16 cellular contexts compared by ENCODE assay signal in genomic region chr11:120682026-120682649, GRCh38.
DNase-seq lines count a peak whose midpoint lies in the region; ATAC-seq and TF ChIP-seq lines count a peak whose summit lies in the region.
"Had no signal": no experiment of that assay in that cellular context is flagged by ENCODE, and none has a peak within 500 bp of the region (broad histone marks: within the 10 kb centered on the region; RNA-seq: fewer than 3 reads in every experiment).

No MANE protein-coding gene starts in this region.

- H3K9me3 ChIP-seq in endodermal cell (ENCODE audit: control insufficient read depth, low read length), result no peaks in the 10 kb centered on the region
- H3K9me3 ChIP-seq in osteoblast (ENCODE audit: low read depth, low read length), result no peaks in the 10 kb centered on the region
- H3K9me3 ChIP-seq: BLaER1 treated with 17β-estradiol and CSF1 and Interleukin-3, amounts not matched to agents 10 nM and 100 nM had no signal

- H3K36me3 ChIP-seq in GM23338 (ENCODE audit: insufficient read depth) (no peaks in the 10 kb centered on the region), endodermal cell (ENCODE audit: control insufficient read depth, insufficient read depth, low read length) (no peaks in the 10 kb centered on the region), mesendoderm (ENCODE audit: control insufficient read depth, insufficient read depth, low read length) (no peaks in the 10 kb centered on the region), osteoblast (ENCODE audit: insufficient read depth, low read length) (no peaks in the 10 kb centered on the region)
- H3K36me3 ChIP-seq: BLaER1 treated with 17β-estradiol and CSF1 and Interleukin-3, amounts not matched to agents 10 nM and 100 nM had no signal

- H3K4me1 Mint-ChIP-seq in GM23338 (peaks cover 22% of the 10 kb centered on the region), endodermal cell (peaks cover 8% of the 10 kb centered on the region), endothelial cell (ENCODE audit: unreplicated experiment) (peaks cover 6% of the 10 kb centered on the region)
- no peaks in the 10 kb centered on the region for H3K4me1 Mint-ChIP-seq in activated naive CD8-positive, alpha-beta T cell treated with anti-CD3 and anti-CD28 coated beads, Interleukin-2, amount 50 U/mL, for 24 hours

- DNase-seq in GM23338 (ENCODE audit: low spot score) (peak; percentile 69), endodermal cell (peak; percentile 82), mesendoderm (peak; percentile 69), osteoblast (ENCODE audit: insufficient read length, low spot score, missing footprints) (peak; percentile 79), endothelial cell (ENCODE audit: low spot score) (no peak), NCI-H1930 (lab: John Stamatoyannopoulos, UW) (no peak)
- DNase-seq in activated naive CD8-positive, alpha-beta T cell treated with anti-CD3 and anti-CD28 coated beads, Interleukin-2, amount 50 U/mL, for 24 hours, result no peak
- DNase-seq: Calu3; CD8-positive, alpha-beta T cell; DMS53; Kasumi-1; MM.1S; SHP77 had no signal

- no peaks in the 10 kb centered on the region for H3K27me3 ChIP-seq in GM23338 (ENCODE audit: insufficient read depth)
- no peaks in the 10 kb centered on the region for H3K27me3 ChIP-seq in endodermal cell (ENCODE audit: control insufficient read depth, insufficient read depth, low read length, poor library complexity, severe bottlenecking)
- H3K27me3 ChIP-seq in mesendoderm (ENCODE audit: insufficient read depth, low read length, poor library complexity), result no peaks in the 10 kb centered on the region
- peaks cover 7% of the 10 kb centered on the region for H3K27me3 ChIP-seq in osteoblast (ENCODE audit: insufficient read depth, low read length)

- H2BK15ac ChIP-seq in mesendoderm (replicated peaks; ENCODE audit: low read depth), result no peak overlapping the region

- no peak overlapping the region for H3K27ac ChIP-seq in GM23338 (ENCODE audit: low read depth)
- no peak overlapping the region for H3K27ac ChIP-seq in endodermal cell (ENCODE audit: low read depth, low read length)
- H3K27ac ChIP-seq in mesendoderm (ENCODE audit: low read depth, low read length), result no peak overlapping the region
- H3K27ac ChIP-seq in osteoblast (ENCODE audit: low read depth, low read length), result no peak overlapping the region
- H3K27ac ChIP-seq: BLaER1 treated with 17β-estradiol and CSF1 and Interleukin-3, amounts not matched to agents 10 nM and 100 nM; SK-N-MC had no signal

- H3K27ac Mint-ChIP-seq in GM23338 (peak overlapping the region; percentile 9; the same call in 1 of the 2 replicates), endodermal cell (no peak overlapping the region), endothelial cell (ENCODE audit: unreplicated experiment) (no peak overlapping the region)
- H3K27ac Mint-ChIP-seq in activated naive CD8-positive, alpha-beta T cell treated with anti-CD3 and anti-CD28 coated beads, Interleukin-2, amount 50 U/mL, for 24 hours, result no peak overlapping the region
- H3K27ac Mint-ChIP-seq: CD8-positive, alpha-beta T cell had no signal

- no peaks in the 10 kb centered on the region for H3K79me2 ChIP-seq in GM23338 (replicated peaks; ENCODE audit: insufficient read depth)
- no peaks in the 10 kb centered on the region for H3K79me2 ChIP-seq in mesendoderm (ENCODE audit: control insufficient read depth, insufficient read depth, low read length)
- H3K79me2 ChIP-seq in osteoblast (ENCODE audit: insufficient read depth, low read length), result no peaks in the 10 kb centered on the region

- no peak overlapping the region for H3K56ac ChIP-seq in mesendoderm (ENCODE audit: low read length)

- no peaks in the 10 kb centered on the region for H3K79me1 ChIP-seq in mesendoderm (ENCODE audit: low read length)

- WGBS in endodermal cell (ENCODE audit: insufficient coverage in 1 of 2, insufficient read length in 1 of 2), 2 experiments, result 58 to 64% methylated on average over 10 of the region's 10 CpGs
- no CpG with 5 or more reads among the region's 10 CpGs for WGBS in mesendoderm (ENCODE audit: extremely low coverage, insufficient coverage, low lambda C conversion rate)

- H3F3A ChIP-seq in GM23338 (replicated peaks; ENCODE audit: low read depth), result no peaks in the 10 kb centered on the region

- no peak overlapping the region for H4K5ac ChIP-seq in mesendoderm (ENCODE audit: low read length)

- no peak overlapping the region for H4K8ac ChIP-seq in mesendoderm (ENCODE audit: low read depth, low read length)

- H3K9me2 ChIP-seq in GM23338 (ENCODE audit: insufficient read depth), result peaks cover 5% of the 10 kb centered on the region; the same call in 1 of the 2 replicates

- H2BK5ac ChIP-seq in mesendoderm (ENCODE audit: low read length), result no peak overlapping the region

- no peak overlapping the region; the same call in 2 of the 3 replicates for H3K4me3 Mint-ChIP-seq in GM23338
- no peak overlapping the region for H3K4me3 Mint-ChIP-seq in endodermal cell
- H3K4me3 Mint-ChIP-seq in activated naive CD8-positive, alpha-beta T cell treated with anti-CD3 and anti-CD28 coated beads, Interleukin-2, amount 50 U/mL, for 24 hours, result no peak overlapping the region
- H3K4me3 Mint-ChIP-seq in endothelial cell (ENCODE audit: unreplicated experiment), result no peak overlapping the region
- H3K4me3 Mint-ChIP-seq: CD8-positive, alpha-beta T cell had no signal

- H3K9me3 Mint-ChIP-seq in GM23338 (no peaks in the 10 kb centered on the region), endodermal cell (no peaks in the 10 kb centered on the region), endothelial cell (ENCODE audit: unreplicated experiment) (no peaks in the 10 kb centered on the region)
- no peaks in the 10 kb centered on the region for H3K9me3 Mint-ChIP-seq in activated naive CD8-positive, alpha-beta T cell treated with anti-CD3 and anti-CD28 coated beads, Interleukin-2, amount 50 U/mL, for 24 hours
- H3K9me3 Mint-ChIP-seq: CD8-positive, alpha-beta T cell had no signal

- H3K27me3 Mint-ChIP-seq in GM23338 (ENCODE audit: insufficient read depth, low read depth, poor library complexity) (peaks cover 5% of the 10 kb centered on the region), endodermal cell (ENCODE audit: insufficient read depth) (peaks cover 8% of the 10 kb centered on the region), endothelial cell (ENCODE audit: unreplicated experiment) (peaks cover 5% of the 10 kb centered on the region)
- H3K27me3 Mint-ChIP-seq in activated naive CD8-positive, alpha-beta T cell treated with anti-CD3 and anti-CD28 coated beads, Interleukin-2, amount 50 U/mL, for 24 hours, result peaks cover 24% of the 10 kb centered on the region

- H3K4me2 ChIP-seq in GM23338 (0 out of 2 replicates have a peak overlapping the region, but pooled peaks have one; percentile 6), mesendoderm (ENCODE audit: low read length) (no peak overlapping the region), osteoblast (ENCODE audit: insufficient read depth, low read length) (no peak overlapping the region)
- H3K4me2 ChIP-seq: BLaER1 treated with 17β-estradiol and CSF1 and Interleukin-3, amounts not matched to agents 10 nM and 100 nM had no signal

- H3K4me3 ChIP-seq in GM23338 (no peak overlapping the region), endodermal cell (ENCODE audit: low read length) (no peak overlapping the region), mesendoderm (ENCODE audit: low read length) (no peak overlapping the region), osteoblast (ENCODE audit: insufficient read depth, low read length) (no peak overlapping the region)
- H3K4me3 ChIP-seq: BLaER1 treated with 17β-estradiol and CSF1 and Interleukin-3, amounts not matched to agents 10 nM and 100 nM; SK-N-MC had no signal

- no peak overlapping the region for H2BK120ac ChIP-seq in mesendoderm (ENCODE audit: low read depth, low read length)

- H3K36me3 Mint-ChIP-seq in GM23338 (ENCODE audit: low read depth) (no peaks in the 10 kb centered on the region), endodermal cell (ENCODE audit: low read depth) (no peaks in the 10 kb centered on the region), endothelial cell (ENCODE audit: low read depth, unreplicated experiment) (no peaks in the 10 kb centered on the region)
- H3K36me3 Mint-ChIP-seq in activated naive CD8-positive, alpha-beta T cell treated with anti-CD3 and anti-CD28 coated beads, Interleukin-2, amount 50 U/mL, for 24 hours (ENCODE audit: low read depth), result no peaks in the 10 kb centered on the region
- H3K36me3 Mint-ChIP-seq: CD8-positive, alpha-beta T cell had no signal

- H3K9ac ChIP-seq in endodermal cell (ENCODE audit: extremely low read depth, low read length, poor library complexity, severe bottlenecking) (no peak overlapping the region), mesendoderm (ENCODE audit: low read length) (no peak overlapping the region)
- H3K9ac ChIP-seq: BLaER1 treated with 17β-estradiol and CSF1 and Interleukin-3, amounts not matched to agents 10 nM and 100 nM had no signal

- H4K20me1 ChIP-seq in GM23338 (replicated peaks; ENCODE audit: insufficient read depth), result no peaks in the 10 kb centered on the region
- H4K20me1 ChIP-seq in osteoblast (ENCODE audit: insufficient read depth, low read length), result no peaks in the 10 kb centered on the region

- no peak overlapping the region for H3K23ac ChIP-seq in mesendoderm (ENCODE audit: low read length)

- H3K18ac ChIP-seq in mesendoderm (ENCODE audit: low read length), result no peak overlapping the region

- H2AK5ac ChIP-seq in mesendoderm (ENCODE audit: low read length), result no peak overlapping the region

- peaks cover 8% of the 10 kb centered on the region for H3K4me1 ChIP-seq in GM23338 (ENCODE audit: insufficient read depth)
- H3K4me1 ChIP-seq in endodermal cell (ENCODE audit: control insufficient read depth, insufficient read depth, low read length), result no peaks in the 10 kb centered on the region
- H3K4me1 ChIP-seq in mesendoderm (ENCODE audit: control insufficient read depth, low read depth, low read length), result no peaks in the 10 kb centered on the region
- no peaks in the 10 kb centered on the region for H3K4me1 ChIP-seq in osteoblast (ENCODE audit: insufficient read depth, low read length)

- no peak overlapping the region for H3K4ac ChIP-seq in mesendoderm (ENCODE audit: low read depth, low read length)

- TF ChIP-seq CTCF in GM23338 (conservative IDR thresholded peaks at IDR 0.05; ENCODE audit: low read depth in 2 of 2), result no peak; a peak in 1 of 4 replicates
- peak; percentile 25 for TF ChIP-seq CTCF in endodermal cell (conservative IDR thresholded peaks at IDR 0.05)
- TF ChIP-seq CTCF in osteoblast (IDR thresholded peaks at IDR 0.05; ENCODE audit: extremely low read depth, low read depth, low read length), result no peak
- no peak for TF ChIP-seq CTCF in endothelial cell (IDR thresholded peaks at IDR 0.05; ENCODE audit: unreplicated experiment)

- H2AFZ ChIP-seq in GM23338 (no peak overlapping the region), osteoblast (ENCODE audit: low read length) (no peak overlapping the region)

- peak; percentile 48 for ATAC-seq in GM23338
- ATAC-seq in activated naive CD8-positive, alpha-beta T cell treated with anti-CD3 and anti-CD28 coated beads, Interleukin-2, amount 50 U/mL, for 24 hours, result no peak
- ATAC-seq: CD8-positive, alpha-beta T cell; HCT116 had no signal

TF ChIP-seq in GM23338, 12 proteins besides CTCF, POLR2A, EP300 and RAD21 (continues in another document):
- TF ChIP-seq ZNF331 (CRISPR knock-in tag; IDR thresholded peaks at IDR 0.05; ENCODE audit: low read depth) (no peak), STAT1 (IDR thresholded peaks at IDR 0.05; ENCODE audit: unreplicated experiment) (no peak), CREB1 (CRISPR knock-in tag; IDR thresholded peaks at IDR 0.05; ENCODE audit: low read depth) (no peak), POLR2AphosphoS5 (IDR thresholded peaks at IDR 0.05; ENCODE audit: low read depth) (no peak)

Comparison
In these comparisons a context has a peak if more than half of its experiments do, and no peak if none do; other contexts are left out.
1. DNase-seq: peak in GM23338 (single experiment), endodermal cell (single experiment), mesendoderm (single experiment) and osteoblast (single experiment); none in activated naive CD8-positive, alpha-beta T cell treated with anti-CD3 and anti-CD28 coated beads, Interleukin-2, amount 50 U/mL, for 24 hours (single experiment), endothelial cell (single experiment) and NCI-H1930 (0 of 2).